In the genomic region with DNA sequence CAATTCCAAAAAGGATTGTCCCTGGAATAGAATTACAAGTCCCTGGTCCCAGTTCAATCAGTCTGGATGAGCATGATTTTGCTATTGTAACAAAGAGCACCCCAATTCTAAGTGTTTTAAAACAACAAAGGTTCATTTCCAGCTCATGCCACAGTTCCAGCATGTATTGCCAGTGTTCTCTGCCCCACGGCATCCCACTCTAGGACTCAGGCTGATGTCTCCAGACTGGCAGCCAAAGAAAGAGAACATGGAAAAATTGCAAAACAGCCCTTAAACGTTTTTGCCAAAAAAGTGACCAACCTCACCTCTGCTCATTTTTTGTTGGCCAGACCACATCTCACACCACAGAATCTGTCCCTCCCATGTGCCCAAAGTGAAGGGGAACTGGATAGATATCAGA, we compare ENCODE assay signal across 25 cellular contexts.
"Had no signal": no experiment of that assay in that cellular context is flagged by ENCODE, and none has a peak within 500 bp of the region (broad histone marks: within the 10 kb centered on the region; RNA-seq: fewer than 3 reads in every experiment).

No MANE protein-coding gene starts in this region.

- H3K4me3 Mint-ChIP-seq: activated naive CD4-positive, alpha-beta T cell treated with anti-CD3 and anti-CD28 coated beads for 36 hours; immature natural killer cell; mesothelial cell of epicardium; natural killer cell treated with Interleukin-12 subunit alpha and Interleukin-12 subunit beta and Interleukin-15 and Interleukin-18, amount 100 ng/mL, for 72 hours; stimulated activated naive CD8-positive, alpha-beta T cell treated with anti-CD3 and anti-CD28 coated beads, Interleukin-15, Interleukin-2, amounts not matched to agents 100 ng/mL and 50 ng/mL, for 24 hours had no signal

- H3K36me3 Mint-ChIP-seq: natural killer cell treated with Interleukin-12 subunit alpha and Interleukin-12 subunit beta and Interleukin-15 and Interleukin-18, amount 100 ng/mL, for 72 hours had no signal

- H3K27me3 Mint-ChIP-seq: stimulated activated naive CD8-positive, alpha-beta T cell treated with anti-CD3 and anti-CD28 coated beads, Interleukin-15, Interleukin-2, amounts not matched to agents 100 ng/mL and 50 ng/mL, for 24 hours had no signal

- H3K27ac Mint-ChIP-seq: immature natural killer cell; mesothelial cell of epicardium; natural killer cell treated with Interleukin-12 subunit alpha and Interleukin-12 subunit beta and Interleukin-15 and Interleukin-18, amount 100 ng/mL, for 72 hours; stimulated activated naive CD8-positive, alpha-beta T cell treated with anti-CD3 and anti-CD28 coated beads, Interleukin-15, Interleukin-2, amounts not matched to agents 100 ng/mL and 50 ng/mL, for 24 hours; T-helper 2 cell treated with Interferon-gamma antibody and Interleukin-4, amounts not matched to agents 5 μg/mL and 100 μg/mL, for 36 hours had no signal

- DNase-seq: activated CD4-positive, CD25-positive, alpha-beta regulatory T cell treated with anti-CD3 and anti-CD28 coated beads, Interleukin-2, amount 50 U/mL, for 72 hours; activated T-cell treated with anti-CD3 and anti-CD28 coated beads, Interleukin-2, amount 50 U/mL, for 1 hour; dermis blood vessel endothelial cell; effector CD8-positive, alpha-beta T cell; erythroblast; foreskin keratinocyte; glutamatergic neuron; immature natural killer cell; kidney glomerular epithelial cell; left ventricle myocardium superior; mammary epithelial cell; ovary; right cardiac atrium; stimulated activated CD4-positive, alpha-beta T cell treated with anti-CD3 and anti-CD28 coated beads, Interleukin-12 subunit alpha, Interleukin-12 subunit beta, amount 100 ng/mL, for 4 hours; stimulated activated CD4-positive, alpha-beta T cell treated with anti-CD3 and anti-CD28 coated beads, Interleukin-4, amount 100 ng/mL, for 4 hours; SW 1271; transverse colon; WERI-Rb-1 had no signal

- H3K9me3 ChIP-seq: adrenal gland, neutrophil had no signal

- ATAC-seq: foreskin keratinocyte; left ventricle myocardium superior; natural killer cell treated with Interleukin-12 subunit alpha and Interleukin-12 subunit beta and Interleukin-15 and Interleukin-18, amount 100 ng/mL, for 72 hours; right cardiac atrium had no signal
